In genomic region chr7:100247152-100247757, GRCh38 we compare ENCODE assay signal across 8 cellular contexts. TPM values are rescaled to one million over a fixed set of nuclear protein-coding genes. Genes with fewer than 3 reads are reported as not detected.
DNase-seq lines count a peak whose midpoint lies in the region; ATAC-seq and TF ChIP-seq lines count a peak whose summit lies in the region.

No MANE protein-coding gene starts in this region.

- H3K4me3 Mint-ChIP-seq in T-helper 2 cell treated with Interferon-gamma antibody and Interleukin-4, amounts not matched to agents 5 μg/mL and 100 μg/mL, for 36 hours = no peak overlapping the region

- no peak overlapping the region for H2AFZ ChIP-seq in Karpas-422 (ENCODE audit: low read length)

- H3K9ac ChIP-seq in iPS-18a (ENCODE audit: low read length) (no peak overlapping the region), Karpas-422 (ENCODE audit: low read length) (no peak overlapping the region)

- H3K27ac ChIP-seq in SJSA1 = no peak overlapping the region
- H3K27ac ChIP-seq in iPS-18a (ENCODE audit: low read length) = peak overlapping the region; percentile 6
- no peak overlapping the region for H3K27ac ChIP-seq in Karpas-422 (ENCODE audit: low read length)

- peak; percentile 62 for DNase-seq in AG20443 (ENCODE audit: low spot score)
- peak; percentile 56 for DNase-seq in LNCaP clone FGC (ENCODE audit: low read depth)
- DNase-seq in SJSA1 (ENCODE audit: low read depth in 1 of 2, low spot score in 2 of 2) = peak; percentile 85 to 96
- no peak for DNase-seq in posterior cingulate gyrus
- DNase-seq in T-helper 2 cell treated with Interferon-gamma antibody and Interleukin-4, amounts not matched to agents 5 μg/mL and 100 μg/mL, for 36 hours (ENCODE audit: low spot score) = no peak
- DNase-seq in Karpas-422 = no peak

- H3K27me3 ChIP-seq in SJSA1 (replicated peaks) = no peaks in the 10 kb centered on the region
- H3K27me3 ChIP-seq in iPS-18a (ENCODE audit: control insufficient read depth, insufficient read depth, low read length) = no peaks in the 10 kb centered on the region
- no peaks in the 10 kb centered on the region for H3K27me3 ChIP-seq in Karpas-422 (ENCODE audit: low read length)

- no peak for TF ChIP-seq CTCF in LNCaP clone FGC (IDR thresholded peaks at IDR 0.05; ENCODE audit: control insufficient read depth, extremely low read depth, insufficient read depth)

- H3K9me3 ChIP-seq in SJSA1 (replicated peaks) (no peaks in the 10 kb centered on the region), iPS-18a (ENCODE audit: control insufficient read depth, low read depth, low read length) (no peaks in the 10 kb centered on the region), Karpas-422 (ENCODE audit: low read length) (no peaks in the 10 kb centered on the region)

- intact Hi-C loops in posterior cingulate gyrus (cut with DNase I) = no loop called here

- H3K9me2 ChIP-seq in Karpas-422 (replicated peaks; ENCODE audit: insufficient read depth, low read length) = no peaks in the 10 kb centered on the region

- H3K4me1 ChIP-seq in SJSA1 (replicated peaks) = peaks cover 15% of the 10 kb centered on the region
- peaks cover 11% of the 10 kb centered on the region for H3K4me1 ChIP-seq in iPS-18a (ENCODE audit: control insufficient read depth, low read depth, low read length)
- no peaks in the 10 kb centered on the region for H3K4me1 ChIP-seq in Karpas-422 (ENCODE audit: low read length)

- ATAC-seq in GM18870 (IDR thresholded peaks at IDR 0.05; ENCODE audit: unreplicated experiment) = no peak

- H3K4me1 Mint-ChIP-seq in T-helper 2 cell treated with Interferon-gamma antibody and Interleukin-4, amounts not matched to agents 5 μg/mL and 100 μg/mL, for 36 hours (ENCODE audit: low read depth) = peaks cover 10% of the 10 kb centered on the region

- no peaks in the 10 kb centered on the region for H3K79me2 ChIP-seq in Karpas-422 (ENCODE audit: low read length)

- no peaks in the 10 kb centered on the region for H4K20me1 ChIP-seq in Karpas-422 (ENCODE audit: insufficient read depth, low read depth, low read length)

- H3K27ac Mint-ChIP-seq in T-helper 2 cell treated with Interferon-gamma antibody and Interleukin-4, amounts not matched to agents 5 μg/mL and 100 μg/mL, for 36 hours = no peak overlapping the region

- no peak overlapping the region for H3K4me3 ChIP-seq in LNCaP clone FGC (ENCODE audit: low read depth, low read length)
- H3K4me3 ChIP-seq in SJSA1 = no peak overlapping the region
- H3K4me3 ChIP-seq in iPS-18a (ENCODE audit: low read length) = no peak overlapping the region
- H3K4me3 ChIP-seq in Karpas-422 (ENCODE audit: low read length) = no peak overlapping the region

- H3K36me3 ChIP-seq in SJSA1 = no peaks in the 10 kb centered on the region
- no peaks in the 10 kb centered on the region for H3K36me3 ChIP-seq in iPS-18a (ENCODE audit: control insufficient read depth, low read depth, low read length)
- H3K36me3 ChIP-seq in Karpas-422 (ENCODE audit: insufficient read depth, low read length) = no peaks in the 10 kb centered on the region

- H3K36me3 Mint-ChIP-seq in T-helper 2 cell treated with Interferon-gamma antibody and Interleukin-4, amounts not matched to agents 5 μg/mL and 100 μg/mL, for 36 hours (ENCODE audit: low read depth) = peaks cover 2% of the 10 kb centered on the region

- H3K27me3 Mint-ChIP-seq in T-helper 2 cell treated with Interferon-gamma antibody and Interleukin-4, amounts not matched to agents 5 μg/mL and 100 μg/mL, for 36 hours (ENCODE audit: low read depth) = no peaks in the 10 kb centered on the region

- no peak overlapping the region for H3K4me2 ChIP-seq in Karpas-422 (ENCODE audit: low read depth, low read length, poor library complexity, severe bottlenecking)

- H3K9me3 Mint-ChIP-seq in T-helper 2 cell treated with Interferon-gamma antibody and Interleukin-4, amounts not matched to agents 5 μg/mL and 100 μg/mL, for 36 hours = no peaks in the 10 kb centered on the region

RNA-seq across cellular contexts. Expression of gene PVRIG, which starts 27.5 kb away (rescaled TPM):
- 1.7 TPM in 1 of 2 replicates, not detected in the other for total RNA-seq in SJSA1 (2014; rRNA removed; shearing (Covaris generic))
- 1.6 and 2.7 TPM in 2 replicates for total RNA-seq in Karpas-422 (2014; rRNA removed; shearing (Covaris generic); ENCODE audit: low replicate concordance)

Comparison
In these comparisons a context has a peak if more than half of its experiments do, and no peak if none do; other contexts are left out.
1. DNase-seq: peak in AG20443 (single experiment), LNCaP clone FGC (single experiment) and SJSA1 (2 of 2); none in posterior cingulate gyrus (0 of 10), T-helper 2 cell treated with Interferon-gamma antibody and Interleukin-4, amounts not matched to agents 5 μg/mL and 100 μg/mL, for 36 hours (single experiment) and Karpas-422 (single experiment).